Comparison of ENCODE assay signal across 8 cellular contexts in the genomic region with DNA sequence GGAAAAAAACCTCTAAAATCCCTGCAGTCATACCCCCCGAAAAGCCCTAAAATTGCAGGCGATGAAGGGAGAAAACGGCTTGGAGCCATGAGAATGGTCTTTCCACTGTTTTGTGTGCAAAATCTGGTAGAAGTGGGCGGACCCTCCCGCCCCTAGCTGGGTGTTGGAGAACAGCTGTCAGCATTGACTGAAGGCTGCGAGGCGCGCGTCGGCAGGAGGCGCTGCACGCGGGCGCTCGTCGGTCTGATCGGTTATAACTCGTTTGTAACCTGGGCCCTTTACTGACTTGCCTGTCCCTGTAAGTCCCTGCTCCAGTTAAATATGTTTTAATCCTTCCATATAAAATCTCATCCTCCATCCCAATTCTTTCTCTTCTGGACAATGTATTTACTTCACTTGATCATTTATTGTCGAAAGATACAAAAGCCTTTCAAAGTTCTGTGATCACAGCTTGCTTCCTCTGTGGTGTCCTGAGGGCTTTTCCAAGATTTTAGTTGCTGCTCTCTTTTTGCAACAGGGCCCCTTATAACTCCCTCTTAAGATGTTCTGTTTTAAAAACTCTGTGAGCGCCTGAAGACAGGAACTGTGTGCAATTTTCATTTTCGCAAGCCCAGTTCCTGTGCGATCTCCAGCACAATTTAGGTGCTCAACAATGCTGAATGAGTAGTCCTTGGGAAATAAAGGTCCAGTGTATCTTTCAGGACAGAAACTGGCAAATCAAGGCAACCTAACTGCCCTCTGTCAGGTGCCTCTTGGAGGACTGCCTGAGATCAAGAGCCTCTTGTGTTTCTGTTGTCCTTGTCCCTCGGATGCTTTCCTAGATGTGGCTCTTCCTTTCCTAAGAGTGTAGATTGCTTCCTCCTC. TPM values are rescaled to one million over a fixed set of nuclear protein-coding genes. Genes with fewer than 3 reads are reported as not detected.
DNase-seq lines count a peak whose midpoint lies in the region; ATAC-seq and TF ChIP-seq lines count a peak whose summit lies in the region.

No MANE protein-coding gene starts in this region.

- peak; percentile 73 for DNase-seq in HFFc6
- DNase-seq in NCI-H1417 treated with DMSO at 0.1 percent for 48 hours (lab: John Stamatoyannopoulos, UW) = peak; percentile 62
- peak; percentile 90 for DNase-seq in SW480 (ENCODE audit: low spot score)
- peak; percentile 86 for DNase-seq in activated naive CD8-positive, alpha-beta T cell treated with anti-CD3 and anti-CD28 coated beads, Interleukin-2, amount 50 U/mL, for 24 hours
- peak; percentile 78 for DNase-seq in left ventricle myocardium inferior
- DNase-seq in progenitor cell of endocrine pancreas (ENCODE audit: low spot score, unreplicated experiment) = peak; percentile 65
- DNase-seq in upper lobe of right lung = peak; percentile 91

- peak; percentile 76 for ATAC-seq in activated naive CD8-positive, alpha-beta T cell treated with anti-CD3 and anti-CD28 coated beads, Interleukin-2, amount 50 U/mL, for 24 hours
- ATAC-seq in upper lobe of right lung = peak; percentile 79

- H3K27me3 Mint-ChIP-seq in HFFc6 (ENCODE audit: insufficient read depth) (no peaks in the 10 kb centered on the region), progenitor cell of endocrine pancreas (no peaks in the 10 kb centered on the region)
- H3K27me3 Mint-ChIP-seq in activated naive CD8-positive, alpha-beta T cell treated with anti-CD3 and anti-CD28 coated beads, Interleukin-2, amount 50 U/mL, for 24 hours = no peaks in the 10 kb centered on the region

- peak; percentile 84 for TF ChIP-seq CTCF in DOHH2 (IDR thresholded peaks at IDR 0.05; ENCODE audit: low read depth, low read length, poor library complexity, severe bottlenecking)
- TF ChIP-seq CTCF in HFFc6 (IDR thresholded peaks at IDR 0.05) = peak; percentile 90
- TF ChIP-seq CTCF in left ventricle myocardium inferior (IDR thresholded peaks at IDR 0.05; ENCODE audit: borderline replicate concordance) = peak; percentile 90
- peak; percentile 88 for TF ChIP-seq CTCF in progenitor cell of endocrine pancreas (IDR thresholded peaks at IDR 0.05; ENCODE audit: unreplicated experiment)
- TF ChIP-seq CTCF in upper lobe of right lung (IDR thresholded peaks at IDR 0.05) = peak; percentile 89

- no peaks in the 10 kb centered on the region for H3K79me2 ChIP-seq in DOHH2 (ENCODE audit: control insufficient read depth, low read length)

- no peaks in the 10 kb centered on the region for H3K9me2 ChIP-seq in DOHH2 (replicated peaks; ENCODE audit: control insufficient read depth, low read length)

- H3K4me3 Mint-ChIP-seq in HFFc6 = peak overlapping the region; percentile 95
- peak overlapping the region; percentile 90 for H3K4me3 Mint-ChIP-seq in activated naive CD8-positive, alpha-beta T cell treated with anti-CD3 and anti-CD28 coated beads, Interleukin-2, amount 50 U/mL, for 24 hours
- peak overlapping the region; percentile 93 for H3K4me3 Mint-ChIP-seq in progenitor cell of endocrine pancreas (ENCODE audit: low read depth)

- peaks cover 42% of the 10 kb centered on the region for H3K4me1 Mint-ChIP-seq in HFFc6 (ENCODE audit: low read depth)
- H3K4me1 Mint-ChIP-seq in activated naive CD8-positive, alpha-beta T cell treated with anti-CD3 and anti-CD28 coated beads, Interleukin-2, amount 50 U/mL, for 24 hours = peaks cover 48% of the 10 kb centered on the region
- H3K4me1 Mint-ChIP-seq in progenitor cell of endocrine pancreas (ENCODE audit: low read depth) = peaks cover 30% of the 10 kb centered on the region

- intact Hi-C loops in left ventricle myocardium inferior (cut with micrococcal nuclease) (loop anchor here (5.0 kb wide), 1 partner anchor 64 kb away; a partner anchor contains a TSS), upper lobe of right lung (cut with DNase I) (no loop called here)

- peak overlapping the region; percentile 84 for H3K27ac Mint-ChIP-seq in HFFc6
- H3K27ac Mint-ChIP-seq in activated naive CD8-positive, alpha-beta T cell treated with anti-CD3 and anti-CD28 coated beads, Interleukin-2, amount 50 U/mL, for 24 hours = peak overlapping the region; percentile 87
- H3K27ac Mint-ChIP-seq in progenitor cell of endocrine pancreas = peak overlapping the region; percentile 97

- H3K36me3 Mint-ChIP-seq in HFFc6 (ENCODE audit: low read depth) (peaks cover 7% of the 10 kb centered on the region), progenitor cell of endocrine pancreas (ENCODE audit: insufficient read depth) (no peaks in the 10 kb centered on the region)
- peaks cover 8% of the 10 kb centered on the region for H3K36me3 Mint-ChIP-seq in activated naive CD8-positive, alpha-beta T cell treated with anti-CD3 and anti-CD28 coated beads, Interleukin-2, amount 50 U/mL, for 24 hours (ENCODE audit: low read depth)

- H3K4me3 ChIP-seq in DOHH2 (ENCODE audit: low read length) (peak overlapping the region; percentile 74), left ventricle myocardium inferior (peak overlapping the region; percentile 93), upper lobe of right lung (peak overlapping the region; percentile 83)

- H3K4me1 ChIP-seq in DOHH2 (ENCODE audit: control insufficient read depth, low read length) (peaks cover 49% of the 10 kb centered on the region), left ventricle myocardium inferior (peaks cover 49% of the 10 kb centered on the region), upper lobe of right lung (peaks cover 26% of the 10 kb centered on the region)

- H3K27me3 ChIP-seq in DOHH2 (ENCODE audit: control insufficient read depth, low read length) (peaks cover 82% of the 10 kb centered on the region), left ventricle myocardium inferior (ENCODE audit: low read depth) (no peaks in the 10 kb centered on the region), upper lobe of right lung (no peaks in the 10 kb centered on the region)

- peaks cover under 1% of the 10 kb centered on the region for H3K9me3 ChIP-seq in DOHH2 (ENCODE audit: control insufficient read depth, insufficient read depth, low read length)
- no peaks in the 10 kb centered on the region for H3K9me3 ChIP-seq in left ventricle myocardium inferior (replicated peaks)
- no peaks in the 10 kb centered on the region for H3K9me3 ChIP-seq in upper lobe of right lung

- H3K9me3 Mint-ChIP-seq in HFFc6 (no peaks in the 10 kb centered on the region), progenitor cell of endocrine pancreas (ENCODE audit: low read depth) (no peaks in the 10 kb centered on the region)
- no peaks in the 10 kb centered on the region for H3K9me3 Mint-ChIP-seq in activated naive CD8-positive, alpha-beta T cell treated with anti-CD3 and anti-CD28 coated beads, Interleukin-2, amount 50 U/mL, for 24 hours

- no peaks in the 10 kb centered on the region for H3K36me3 ChIP-seq in DOHH2 (ENCODE audit: control insufficient read depth, low read length)
- H3K36me3 ChIP-seq in left ventricle myocardium inferior = no peaks in the 10 kb centered on the region
- no peaks in the 10 kb centered on the region for H3K36me3 ChIP-seq in upper lobe of right lung

- peaks cover 9% of the 10 kb centered on the region; the same call in 1 of the 2 replicates for H4K20me1 ChIP-seq in DOHH2 (ENCODE audit: control insufficient read depth, insufficient read depth, low read depth, low read length)

- peaks cover 19% of the 10 kb centered on the region for H3F3A ChIP-seq in DOHH2 (ENCODE audit: control insufficient read depth, insufficient read depth)

- H3K27ac ChIP-seq in DOHH2 (ENCODE audit: low read depth, low read length) (no peak overlapping the region), left ventricle myocardium inferior (replicated peaks) (peak overlapping the region; percentile 98), upper lobe of right lung (peak overlapping the region; percentile 94)

- H3K4me2 ChIP-seq in DOHH2 (ENCODE audit: low read length) = peak overlapping the region; percentile 86

RNA-seq across cellular contexts. Expression of a gene that starts 0.9 kb away (rescaled TPM):
- 10 to 100 TPM; 45.5 to 57.5 (median 50.2) TPM for total RNA-seq in HFFc6 (2021; fragmentation: NEBNext Ultra II Directional; extraction: Animal tissue kit (Norgen Biotek cat#: 25700))
- total RNA-seq in left ventricle myocardium inferior = 26.3 TPM
- total RNA-seq in progenitor cell of endocrine pancreas = 119 and 122 TPM in 2 replicates
- total RNA-seq in upper lobe of right lung = 56.8 TPM
